ENCODE assay signal across 1 cellular context in the genomic region with DNA sequence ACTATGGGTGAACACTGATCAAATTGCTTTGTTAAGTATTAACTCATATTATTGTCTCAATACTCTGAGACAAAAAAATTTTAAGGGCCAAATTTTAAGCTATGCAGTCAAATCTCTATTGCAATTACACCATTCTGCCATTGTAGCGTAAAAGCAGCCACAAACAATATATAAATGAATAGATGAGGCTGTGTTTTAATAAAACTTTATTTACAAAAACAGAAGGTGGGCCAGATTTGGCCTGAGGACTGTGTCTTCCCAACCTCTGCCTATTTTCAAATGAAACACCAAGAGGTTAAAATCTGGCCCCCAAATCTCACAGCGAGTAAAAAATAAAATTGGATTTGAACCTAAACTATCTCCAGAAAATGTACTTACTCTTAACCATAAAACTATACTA.
TF ChIP-seq lines count a peak whose summit lies in the region.

No MANE protein-coding gene starts in this region.

TF ChIP-seq in HepG2, 621 proteins besides CTCF, POLR2A, EP300 and RAD21:
- TF ChIP-seq THAP8 (CRISPR knock-in tag; IDR thresholded peaks at IDR 0.05; ENCODE audit: borderline replicate concordance), result no peak
- TF ChIP-seq ZNF552 (CRISPR knock-in tag; IDR thresholded peaks at IDR 0.05; ENCODE audit: borderline replicate concordance), result no peak
- TF ChIP-seq DNMT3B (CRISPR knock-in tag; conservative IDR thresholded peaks at IDR 0.05), result no peak
- TF ChIP-seq, protein P1, sequence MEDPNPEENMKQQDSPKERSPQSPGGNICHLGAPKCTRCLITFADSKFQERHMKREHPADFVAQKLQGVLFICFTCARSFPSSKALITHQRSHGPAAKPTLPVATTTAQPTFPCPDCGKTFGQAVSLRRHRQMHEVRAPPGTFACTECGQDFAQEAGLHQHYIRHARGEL (CRISPR knock-in tag; IDR thresholded peaks at IDR 0.05), result no peak
- no peak for TF ChIP-seq FOXK2 (IDR thresholded peaks at IDR 0.05)
- no peak for TF ChIP-seq AKNA (CRISPR knock-in tag; IDR thresholded peaks at IDR 0.05; ENCODE audit: borderline replicate concordance)
- no peak for TF ChIP-seq NR3C1 (CRISPR knock-in tag; IDR thresholded peaks at IDR 0.05)
- TF ChIP-seq ZNF30 (CRISPR knock-in tag; IDR thresholded peaks at IDR 0.05), result no peak
- TF ChIP-seq KDM1A (CRISPR knock-in tag; IDR thresholded peaks at IDR 0.05), result no peak
- no peak for TF ChIP-seq FUBP1 (CRISPR knock-in tag; IDR thresholded peaks at IDR 0.05; ENCODE audit: borderline replicate concordance)
- TF ChIP-seq RXRB (CRISPR knock-in tag; IDR thresholded peaks at IDR 0.05; ENCODE audit: borderline replicate concordance), result no peak
- TF ChIP-seq ZNF850 (CRISPR knock-in tag; conservative IDR thresholded peaks at IDR 0.05), result no peak
- TF ChIP-seq, protein P2, sequence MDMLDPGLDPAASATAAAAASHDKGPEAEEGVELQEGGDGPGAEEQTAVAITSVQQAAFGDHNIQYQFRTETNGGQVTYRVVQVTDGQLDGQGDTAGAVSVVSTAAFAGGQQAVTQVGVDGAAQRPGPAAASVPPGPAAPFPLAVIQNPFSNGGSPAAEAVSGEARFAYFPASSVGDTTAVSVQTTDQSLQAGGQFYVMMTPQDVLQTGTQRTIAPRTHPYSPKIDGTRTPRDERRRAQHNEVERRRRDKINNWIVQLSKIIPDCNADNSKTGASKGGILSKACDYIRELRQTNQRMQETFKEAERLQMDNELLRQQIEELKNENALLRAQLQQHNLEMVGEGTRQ (IDR thresholded peaks at IDR 0.05; ENCODE audit: low read depth, low read length), result no peak
- TF ChIP-seq, protein P2 (CRISPR knock-in tag; IDR thresholded peaks at IDR 0.05; ENCODE audit: borderline replicate concordance), result no peak
- TF ChIP-seq YY1 (IDR thresholded peaks at IDR 0.05; ENCODE audit: insufficient read depth, insufficient replicate concordance, low read depth, low read length), result no peak
- TF ChIP-seq TFE3 (CRISPR knock-in tag; IDR thresholded peaks at IDR 0.05), result no peak
